In the genomic region with DNA sequence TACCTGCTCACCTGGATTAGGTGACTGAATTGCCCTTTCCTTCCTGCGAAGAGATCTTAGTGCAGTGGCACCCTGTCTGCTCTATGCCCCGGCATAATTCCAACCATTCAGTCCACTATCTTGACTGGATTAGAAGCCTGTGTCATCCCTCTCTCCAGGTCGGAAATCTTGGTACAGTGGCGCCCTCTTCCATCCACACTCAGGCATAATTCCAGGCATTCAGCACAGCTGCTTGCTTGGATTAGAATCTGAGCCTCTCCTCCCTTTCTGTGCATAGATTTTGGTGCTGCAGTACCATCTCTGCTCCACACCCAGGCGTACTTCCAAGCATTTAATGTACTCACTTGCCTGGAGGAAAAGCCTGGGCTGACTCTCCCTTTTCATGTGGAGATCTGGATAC, we compare ENCODE assay signal across 1 cellular context.
TF ChIP-seq lines count a peak whose summit lies in the region.

No MANE protein-coding gene starts in this region.

TF ChIP-seq in IMR-90, 13 proteins besides CTCF, POLR2A, EP300 and RAD21:
- TF ChIP-seq, protein P1, sequence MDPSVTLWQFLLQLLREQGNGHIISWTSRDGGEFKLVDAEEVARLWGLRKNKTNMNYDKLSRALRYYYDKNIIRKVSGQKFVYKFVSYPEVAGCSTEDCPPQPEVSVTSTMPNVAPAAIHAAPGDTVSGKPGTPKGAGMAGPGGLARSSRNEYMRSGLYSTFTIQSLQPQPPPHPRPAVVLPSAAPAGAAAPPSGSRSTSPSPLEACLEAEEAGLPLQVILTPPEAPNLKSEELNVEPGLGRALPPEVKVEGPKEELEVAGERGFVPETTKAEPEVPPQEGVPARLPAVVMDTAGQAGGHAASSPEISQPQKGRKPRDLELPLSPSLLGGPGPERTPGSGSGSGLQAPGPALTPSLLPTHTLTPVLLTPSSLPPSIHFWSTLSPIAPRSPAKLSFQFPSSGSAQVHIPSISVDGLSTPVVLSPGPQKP (IDR thresholded peaks at IDR 0.05; ENCODE audit: borderline replicate concordance, low read depth, low read length), result no peak
- no peak for TF ChIP-seq SMC3 (IDR thresholded peaks at IDR 0.05; ENCODE audit: low read depth, low read length)
- TF ChIP-seq BHLHE40 (IDR thresholded peaks at IDR 0.05; ENCODE audit: low read depth, low read length), result no peak
- TF ChIP-seq CHD1 (IDR thresholded peaks at IDR 0.05; ENCODE audit: low read depth, low read length), result no peak
- TF ChIP-seq RFX5 (IDR thresholded peaks at IDR 0.05; ENCODE audit: low read depth, low read length), result no peak
- TF ChIP-seq RCOR1 (IDR thresholded peaks at IDR 0.05; ENCODE audit: insufficient replicate concordance, low read length), result no peak
- TF ChIP-seq CEBPB (IDR thresholded peaks at IDR 0.05; ENCODE audit: low read depth, low read length), result no peak
- TF ChIP-seq FOS (IDR thresholded peaks at IDR 0.05; ENCODE audit: low read depth, low read length), result no peak
- TF ChIP-seq NFE2L2 (IDR thresholded peaks at IDR 0.05; ENCODE audit: low read depth, low read length), result no peak
- TF ChIP-seq MAFK (IDR thresholded peaks at IDR 0.05; ENCODE audit: low read depth, low read length), result no peak
- TF ChIP-seq MXI1 (IDR thresholded peaks at IDR 0.05; ENCODE audit: borderline replicate concordance, low read depth, low read length), result no peak
- TF ChIP-seq MAZ (IDR thresholded peaks at IDR 0.05; ENCODE audit: borderline replicate concordance, low read depth, low read length), result no peak
- TF ChIP-seq, protein P2, sequence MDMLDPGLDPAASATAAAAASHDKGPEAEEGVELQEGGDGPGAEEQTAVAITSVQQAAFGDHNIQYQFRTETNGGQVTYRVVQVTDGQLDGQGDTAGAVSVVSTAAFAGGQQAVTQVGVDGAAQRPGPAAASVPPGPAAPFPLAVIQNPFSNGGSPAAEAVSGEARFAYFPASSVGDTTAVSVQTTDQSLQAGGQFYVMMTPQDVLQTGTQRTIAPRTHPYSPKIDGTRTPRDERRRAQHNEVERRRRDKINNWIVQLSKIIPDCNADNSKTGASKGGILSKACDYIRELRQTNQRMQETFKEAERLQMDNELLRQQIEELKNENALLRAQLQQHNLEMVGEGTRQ (IDR thresholded peaks at IDR 0.05; ENCODE audit: low read depth, low read length), result no peak
